9 cellular contexts compared by ENCODE assay signal in genomic region chr21:39088831-39089380, GRCh38.
DNase-seq lines count a peak whose midpoint lies in the region; ATAC-seq and TF ChIP-seq lines count a peak whose summit lies in the region.
"Had no signal": no experiment of that assay in that cellular context is flagged by ENCODE, and none has a peak within 500 bp of the region (broad histone marks: within the 10 kb centered on the region; RNA-seq: fewer than 3 reads in every experiment).

No MANE protein-coding gene starts in this region.

- no peak for ATAC-seq in GM21723 (IDR thresholded peaks at IDR 0.05; ENCODE audit: unreplicated experiment)
- ATAC-seq: Panc1 had no signal

- no peak overlapping the region for H3K27ac Mint-ChIP-seq in activated CD4-positive, alpha-beta T cell treated with anti-CD3 and anti-CD28 coated beads, Interleukin-2, amount 10 ng/mL, durations not matched to agents 7 days and 5 days

- peaks cover 3% of the 10 kb centered on the region for H3K9me3 ChIP-seq in WERI-Rb-1 (ENCODE audit: severe bottlenecking)
- H3K9me3 ChIP-seq in stomach smooth muscle (ENCODE audit: control insufficient read depth in 2 of 2, low read length in 2 of 2) = no peaks in the 10 kb centered on the region

- no peaks in the 10 kb centered on the region for H3K4me1 Mint-ChIP-seq in activated CD4-positive, alpha-beta T cell treated with anti-CD3 and anti-CD28 coated beads, Interleukin-2, amount 10 ng/mL, durations not matched to agents 7 days and 5 days

- peak; percentile 60 for TF ChIP-seq CTCF in WERI-Rb-1 (IDR thresholded peaks at IDR 0.05; ENCODE audit: low read depth, low read length)

- H3K27me3 ChIP-seq in WERI-Rb-1 (ENCODE audit: insufficient read depth, low read depth, severe bottlenecking) (no peaks in the 10 kb centered on the region), stomach smooth muscle (ENCODE audit: control insufficient read depth in 1 of 2, insufficient read depth in 2 of 2, low read length in 2 of 2) (no peaks in the 10 kb centered on the region)

- H3K9ac ChIP-seq in stomach smooth muscle (ENCODE audit: low read length in 2 of 2) = no peak overlapping the region

- DNase-seq in activated CD4-positive, alpha-beta T cell treated with anti-CD3 and anti-CD28 coated beads for 48 hours = peak; percentile 28
- no peak for DNase-seq in activated CD4-positive, alpha-beta T cell treated with anti-CD3 and anti-CD28 coated beads, Interleukin-2, amount 10 ng/mL, durations not matched to agents 7 days and 5 days
- DNase-seq in WERI-Rb-1 (peak; percentile 20), fibroblast of the conjunctiva (ENCODE audit: low read depth) (peak; percentile 55), KG1 (lab: John Stamatoyannopoulos, UW) (no peak), NCI-H446 treated with DMSO at 0.1 percent for 48 hours (lab: John Stamatoyannopoulos, UW) (no peak)

- H3K36me3 ChIP-seq in WERI-Rb-1 = no peaks in the 10 kb centered on the region
- H3K36me3 ChIP-seq in stomach smooth muscle (ENCODE audit: control insufficient read depth in 2 of 2, insufficient read depth in 2 of 2, low read length in 2 of 2) = no peaks in the 10 kb centered on the region

- no peak overlapping the region for H3K4me3 Mint-ChIP-seq in activated CD4-positive, alpha-beta T cell treated with anti-CD3 and anti-CD28 coated beads, Interleukin-2, amount 10 ng/mL, durations not matched to agents 7 days and 5 days

- no peak overlapping the region for H3K4me3 ChIP-seq in WERI-Rb-1 (ENCODE audit: low read depth, low read length)
- H3K4me3 ChIP-seq in stomach smooth muscle (ENCODE audit: low read length in 2 of 2) = no peak overlapping the region

- no peaks in the 10 kb centered on the region for H3K36me3 Mint-ChIP-seq in activated CD4-positive, alpha-beta T cell treated with anti-CD3 and anti-CD28 coated beads, Interleukin-2, amount 10 ng/mL, durations not matched to agents 7 days and 5 days (ENCODE audit: low read depth)

- H3K27me3 Mint-ChIP-seq in activated CD4-positive, alpha-beta T cell treated with anti-CD3 and anti-CD28 coated beads, Interleukin-2, amount 10 ng/mL, durations not matched to agents 7 days and 5 days = no peaks in the 10 kb centered on the region

- no peak overlapping the region for H3K27ac ChIP-seq in WERI-Rb-1
- peak overlapping the region; percentile 46 for H3K27ac ChIP-seq in stomach smooth muscle (ENCODE audit: low read length)

- CTCF ChIA-PET in activated CD4-positive, alpha-beta T cell treated with anti-CD3 and anti-CD28 coated beads, Interleukin-2, amount 10 ng/mL, durations not matched to agents 7 days and 5 days (lab: Charles Lee) = no interaction called here

- POLR2A ChIA-PET in activated CD4-positive, alpha-beta T cell treated with anti-CD3 and anti-CD28 coated beads, Interleukin-2, amount 10 ng/mL, durations not matched to agents 7 days and 5 days (lab: Charles Lee) = no interaction called here

- H3K9me3 Mint-ChIP-seq in activated CD4-positive, alpha-beta T cell treated with anti-CD3 and anti-CD28 coated beads, Interleukin-2, amount 10 ng/mL, durations not matched to agents 7 days and 5 days = no peaks in the 10 kb centered on the region

- peaks cover 11% of the 10 kb centered on the region for H3K4me1 ChIP-seq in stomach smooth muscle (ENCODE audit: control insufficient read depth, insufficient read depth, low read length)

Comparison
In these comparisons a context has a peak if more than half of its experiments do, and no peak if none do; other contexts are left out.
1. DNase-seq: peak in activated CD4-positive, alpha-beta T cell treated with anti-CD3 and anti-CD28 coated beads for 48 hours (single experiment), WERI-Rb-1 (single experiment) and fibroblast of the conjunctiva (single experiment); none in activated CD4-positive, alpha-beta T cell treated with anti-CD3 and anti-CD28 coated beads, Interleukin-2, amount 10 ng/mL, durations not matched to agents 7 days and 5 days (single experiment), KG1 (single experiment) and NCI-H446 treated with DMSO at 0.1 percent for 48 hours (single experiment).